Comparison of ENCODE assay signal across 10 cellular contexts in genomic region chr9:119736478-119737454, GRCh38.
DNase-seq lines count a peak whose midpoint lies in the region; ATAC-seq and TF ChIP-seq lines count a peak whose summit lies in the region.
"Had no signal": no experiment of that assay in that cellular context is flagged by ENCODE, and none has a peak within 500 bp of the region (broad histone marks: within the 10 kb centered on the region; RNA-seq: fewer than 3 reads in every experiment).

No MANE protein-coding gene starts in this region.

- no peak overlapping the region for H3K4me3 ChIP-seq in foreskin fibroblast (ENCODE audit: low read depth in 1 of 2, low read length in 2 of 2)

- intact Hi-C loops in head of caudate nucleus (cut with DNase I): no loop called here

- ATAC-seq in GM18511 (IDR thresholded peaks at IDR 0.05; ENCODE audit: unreplicated experiment) (peak; percentile 100), GM21619 (IDR thresholded peaks at IDR 0.05; ENCODE audit: unreplicated experiment) (peak; percentile 99), HG03565 (IDR thresholded peaks at IDR 0.05; ENCODE audit: unreplicated experiment) (peak; percentile 99)
- ATAC-seq: left colon had no signal

- TF ChIP-seq CTCF in foreskin fibroblast (IDR thresholded peaks at IDR 0.05; ENCODE audit: low read depth, low read length): no peak

- DNase-seq in inferior parietal cortex (ENCODE audit: extremely low spot score) (peak; percentile 39), foreskin fibroblast (no peak), NCI-H226 (no peak), GM03348 (ENCODE audit: low spot score) (no peak), head of caudate nucleus (no peak)
- DNase-seq: stimulated activated CD4-positive, alpha-beta T cell treated with anti-CD3 and anti-CD28 coated beads, Interleukin-4, amount 100 ng/mL, for 4 hours had no signal
